In genomic region chr21:37384416-37384815, GRCh38 we compare ENCODE assay signal across 16 cellular contexts. TPM values are rescaled to one million over a fixed set of nuclear protein-coding genes. Genes with fewer than 3 reads are reported as not detected.
DNase-seq lines count a peak whose midpoint lies in the region; ATAC-seq and TF ChIP-seq lines count a peak whose summit lies in the region.
"Had no signal": no experiment of that assay in that cellular context is flagged by ENCODE, and none has a peak within 500 bp of the region (broad histone marks: within the 10 kb centered on the region; RNA-seq: fewer than 3 reads in every experiment).

No MANE protein-coding gene starts in this region.

- no peak overlapping the region for H2AFZ ChIP-seq in Loucy (ENCODE audit: low read length)

- H3K27me3 ChIP-seq in Loucy (ENCODE audit: insufficient read depth, low read length, poor library complexity, severe bottlenecking), result no peaks in the 10 kb centered on the region
- H3K27me3 ChIP-seq in naive thymus-derived CD4-positive, alpha-beta T cell (ENCODE audit: control insufficient read depth in 2 of 2, insufficient read depth in 2 of 2, low read length in 2 of 2), result no peaks in the 10 kb centered on the region

- H3K27ac ChIP-seq in naive thymus-derived CD4-positive, alpha-beta T cell (ENCODE audit: low read depth, low read length), result no peak overlapping the region

- H3K27ac Mint-ChIP-seq in activated naive CD4-positive, alpha-beta T cell treated with anti-CD3 and anti-CD28 coated beads for 36 hours, result peak overlapping the region; percentile 19
- no peak overlapping the region for H3K27ac Mint-ChIP-seq in activated naive CD4-positive, alpha-beta T cell treated with anti-CD3 and anti-CD28 coated beads, Interleukin-2, amount 50 U/mL, for 72 hours
- H3K27ac Mint-ChIP-seq in naive thymus-derived CD4-positive, alpha-beta T cell, result peak overlapping the region in 3 of 9 donors; percentile 65 to 81 (median 74)
- peak overlapping the region; percentile 7 for H3K27ac Mint-ChIP-seq in stimulated activated effector memory CD8-positive, alpha-beta T cell treated with anti-CD3 and anti-CD28 coated beads, Interleukin-12 subunit alpha, Interleukin-12 subunit beta, amount 100 ng/mL, for 72 hours

- no peaks in the 10 kb centered on the region for H3K9me2 ChIP-seq in Loucy (replicated peaks; ENCODE audit: low read depth, low read length)

- H3K4me1 ChIP-seq in Loucy (ENCODE audit: insufficient read depth, low read length, poor library complexity, severe bottlenecking), result peaks cover 69% of the 10 kb centered on the region
- peaks cover 64 to 65% of the 10 kb centered on the region in 2 donors for H3K4me1 ChIP-seq in naive thymus-derived CD4-positive, alpha-beta T cell (ENCODE audit: control insufficient read depth in 2 of 2, insufficient read depth in 2 of 2, low read length in 2 of 2)

- H3K9me3 Mint-ChIP-seq in activated naive CD4-positive, alpha-beta T cell treated with anti-CD3 and anti-CD28 coated beads for 36 hours, result peaks cover 11% of the 10 kb centered on the region
- H3K9me3 Mint-ChIP-seq in activated naive CD4-positive, alpha-beta T cell treated with anti-CD3 and anti-CD28 coated beads, Interleukin-2, amount 50 U/mL, for 72 hours, result peaks cover 0 to 9% of the 10 kb centered on the region in 2 donors
- peaks cover 0 to 12% (median 3%) of the 10 kb centered on the region in 11 donors for H3K9me3 Mint-ChIP-seq in naive thymus-derived CD4-positive, alpha-beta T cell
- H3K9me3 Mint-ChIP-seq in stimulated activated effector memory CD8-positive, alpha-beta T cell treated with anti-CD3 and anti-CD28 coated beads, Interleukin-12 subunit alpha, Interleukin-12 subunit beta, amount 100 ng/mL, for 72 hours, result peaks cover 3% of the 10 kb centered on the region

- H3K79me2 ChIP-seq in Loucy (ENCODE audit: insufficient read depth, low read length), result peaks cover 100% of the 10 kb centered on the region

- H3K27me3 Mint-ChIP-seq in activated naive CD4-positive, alpha-beta T cell treated with anti-CD3 and anti-CD28 coated beads for 36 hours (ENCODE audit: low read depth), result no peaks in the 10 kb centered on the region
- H3K27me3 Mint-ChIP-seq in naive thymus-derived CD4-positive, alpha-beta T cell, result no peaks in the 10 kb centered on the region

- no peak overlapping the region for H3K9ac ChIP-seq in Loucy (ENCODE audit: low read depth, low read length, poor library complexity, severe bottlenecking)

- no peaks in the 10 kb centered on the region for H3F3A ChIP-seq in Loucy (ENCODE audit: low read depth)

- peaks cover 99% of the 10 kb centered on the region for H4K20me1 ChIP-seq in Loucy (ENCODE audit: insufficient read depth, low read length, poor library complexity, severe bottlenecking)

- H3K4me1 Mint-ChIP-seq in activated naive CD4-positive, alpha-beta T cell treated with anti-CD3 and anti-CD28 coated beads for 36 hours (ENCODE audit: low read depth), result peaks cover 76% of the 10 kb centered on the region
- H3K4me1 Mint-ChIP-seq in naive thymus-derived CD4-positive, alpha-beta T cell, result peaks cover 67 to 97% (median 89%) of the 10 kb centered on the region in 7 donors
- peaks cover 77% of the 10 kb centered on the region for H3K4me1 Mint-ChIP-seq in stimulated activated effector memory CD8-positive, alpha-beta T cell treated with anti-CD3 and anti-CD28 coated beads, Interleukin-12 subunit alpha, Interleukin-12 subunit beta, amount 100 ng/mL, for 72 hours

- TF ChIP-seq CTCF in Loucy (conservative IDR thresholded peaks at IDR 0.05; ENCODE audit: low read length), result no peak

- H3K36me3 Mint-ChIP-seq in activated naive CD4-positive, alpha-beta T cell treated with anti-CD3 and anti-CD28 coated beads for 36 hours (ENCODE audit: low read depth), result peaks cover 17% of the 10 kb centered on the region
- peaks cover 0 to 21% of the 10 kb centered on the region in 2 donors for H3K36me3 Mint-ChIP-seq in activated naive CD4-positive, alpha-beta T cell treated with anti-CD3 and anti-CD28 coated beads, Interleukin-2, amount 50 U/mL, for 72 hours
- peaks cover 4 to 15% (median 12%) of the 10 kb centered on the region in 5 donors for H3K36me3 Mint-ChIP-seq in naive thymus-derived CD4-positive, alpha-beta T cell
- no peaks in the 10 kb centered on the region for H3K36me3 Mint-ChIP-seq in stimulated activated effector memory CD8-positive, alpha-beta T cell treated with anti-CD3 and anti-CD28 coated beads, Interleukin-12 subunit alpha, Interleukin-12 subunit beta, amount 100 ng/mL, for 72 hours

- H3K4me3 ChIP-seq in Loucy (ENCODE audit: low read length, poor library complexity, severe bottlenecking), result no peak overlapping the region
- H3K4me3 ChIP-seq in naive thymus-derived CD4-positive, alpha-beta T cell (ENCODE audit: low read length), result no peak overlapping the region

- intact Hi-C loops in activated naive CD4-positive, alpha-beta T cell treated with anti-CD3 and anti-CD28 coated beads for 36 hours (cut with micrococcal nuclease), result no loop called here
- intact Hi-C loops in naive thymus-derived CD4-positive, alpha-beta T cell (cut with micrococcal nuclease), result loop anchor here in 1 of 2 donors (1.0 to 2.0 kb wide), 2 partner anchors 8 to 16 kb away; no protein-coding TSS in a partner anchor

- H3K36me3 ChIP-seq in Loucy (ENCODE audit: insufficient read depth, low read length), result peaks cover 7% of the 10 kb centered on the region; the same call in 1 of the 2 replicates
- H3K36me3 ChIP-seq in naive thymus-derived CD4-positive, alpha-beta T cell (ENCODE audit: control insufficient read depth in 2 of 3, insufficient read depth in 3 of 3, low read length in 3 of 3), result no peaks in the 10 kb centered on the region

- ATAC-seq in activated naive CD4-positive, alpha-beta T cell treated with anti-CD3 and anti-CD28 coated beads, Interleukin-2, amount 50 U/mL, for 72 hours, result no peak
- ATAC-seq in naive thymus-derived CD4-positive, alpha-beta T cell, result no peak
- ATAC-seq in stimulated activated effector memory CD8-positive, alpha-beta T cell treated with anti-CD3 and anti-CD28 coated beads, Interleukin-12 subunit alpha, Interleukin-12 subunit beta, amount 100 ng/mL, for 72 hours, result no peak
- ATAC-seq in GM19395 (IDR thresholded peaks at IDR 0.05; ENCODE audit: unreplicated experiment) (no peak), GM18519 (IDR thresholded peaks at IDR 0.05; ENCODE audit: low FRiP score, unreplicated experiment) (no peak)
- ATAC-seq: HepG2, Panc1, Right ventricle myocardium inferior had no signal

- H3K9me3 ChIP-seq in Loucy (ENCODE audit: insufficient read depth, low read depth, low read length), result no peaks in the 10 kb centered on the region; the same call in 1 of the 2 replicates
- H3K9me3 ChIP-seq in naive thymus-derived CD4-positive, alpha-beta T cell (ENCODE audit: control insufficient read depth in 2 of 3, low read length in 3 of 3), result no peaks in the 10 kb centered on the region

- POLR2A ChIA-PET in naive thymus-derived CD4-positive, alpha-beta T cell (lab: Charles Lee), result interaction anchor here (1.9 to 4.2 kb wide), 2 partner anchors 10 to 15 kb away, joined by 7 to 16 read pairs; no protein-coding TSS in a partner anchor

- DNase-seq in activated naive CD4-positive, alpha-beta T cell treated with anti-CD3 and anti-CD28 coated beads for 36 hours, result no peak
- DNase-seq in activated naive CD4-positive, alpha-beta T cell treated with anti-CD3 and anti-CD28 coated beads, Interleukin-2, amount 50 U/mL, for 72 hours (ENCODE audit: low spot score in 2 of 2), result no peak
- no peak for DNase-seq in naive thymus-derived CD4-positive, alpha-beta T cell
- no peak for DNase-seq in stimulated activated effector memory CD8-positive, alpha-beta T cell treated with anti-CD3 and anti-CD28 coated beads, Interleukin-12 subunit alpha, Interleukin-12 subunit beta, amount 100 ng/mL, for 72 hours (ENCODE audit: low spot score in 2 of 2)
- DNase-seq in GF-D8 (lab: John Stamatoyannopoulos, UW), result no peak
- DNase-seq: DMS79 treated with DMSO at 0.1 percent for 48 hours, NCI-H1105 treated with DMSO at 0.1 percent for 48 hours, NCI-H187, NCI-H446 treated with DMSO at 0.1 percent for 48 hours, NCI-H774 had no signal

- H3K4me3 Mint-ChIP-seq in activated naive CD4-positive, alpha-beta T cell treated with anti-CD3 and anti-CD28 coated beads for 36 hours, result no peak overlapping the region
- H3K4me3 Mint-ChIP-seq in naive thymus-derived CD4-positive, alpha-beta T cell, result peak overlapping the region in 8 of 10 donors; percentile 19 to 76 (median 52)
- no peak overlapping the region for H3K4me3 Mint-ChIP-seq in stimulated activated effector memory CD8-positive, alpha-beta T cell treated with anti-CD3 and anti-CD28 coated beads, Interleukin-12 subunit alpha, Interleukin-12 subunit beta, amount 100 ng/mL, for 72 hours

- H3K4me2 ChIP-seq in Loucy (ENCODE audit: low read depth, low read length, poor library complexity, severe bottlenecking), result peak overlapping the region; percentile 25

- CTCF ChIA-PET in activated naive CD4-positive, alpha-beta T cell treated with anti-CD3 and anti-CD28 coated beads for 36 hours (lab: Charles Lee), result no interaction called here
- CTCF ChIA-PET in naive thymus-derived CD4-positive, alpha-beta T cell (lab: Charles Lee), result interaction anchor here (0.6 kb wide), 1 partner anchor 78 kb away, joined by 3 read pairs; no protein-coding TSS in a partner anchor

RNA-seq across cellular contexts. Expression of gene DYRK1A, which starts 17.8 kb away (rescaled TPM):
- 10 to 100 TPM; 49.8 to 51.4 TPM for total RNA-seq in activated naive CD4-positive, alpha-beta T cell treated with anti-CD3 and anti-CD28 coated beads for 36 hours
- 10 to 100 TPM; 65.5 to 87.9 TPM for total RNA-seq in activated naive CD4-positive, alpha-beta T cell treated with anti-CD3 and anti-CD28 coated beads, Interleukin-2, amount 50 U/mL, for 72 hours
- total RNA-seq in naive thymus-derived CD4-positive, alpha-beta T cell, result 100 to 1,000 TPM in 4 of 5 experiments, 10 to 100 TPM in 1; 86.0 to 142 (median 125) TPM
- polyA plus RNA-seq in naive thymus-derived CD4-positive, alpha-beta T cell, result 1 to 10 TPM; 3.3 to 7.6 TPM

Comparison
In these comparisons a context has a peak if more than half of its experiments do, and no peak if none do; other contexts are left out.
1. H3K27ac Mint-ChIP-seq: peak in activated naive CD4-positive, alpha-beta T cell treated with anti-CD3 and anti-CD28 coated beads for 36 hours (single experiment) and stimulated activated effector memory CD8-positive, alpha-beta T cell treated with anti-CD3 and anti-CD28 coated beads, Interleukin-12 subunit alpha, Interleukin-12 subunit beta, amount 100 ng/mL, for 72 hours (single experiment); none in activated naive CD4-positive, alpha-beta T cell treated with anti-CD3 and anti-CD28 coated beads, Interleukin-2, amount 50 U/mL, for 72 hours (0 of 2).
2. H3K4me3 Mint-ChIP-seq: peak in naive thymus-derived CD4-positive, alpha-beta T cell (8 of 10); none in activated naive CD4-positive, alpha-beta T cell treated with anti-CD3 and anti-CD28 coated beads for 36 hours (single experiment) and stimulated activated effector memory CD8-positive, alpha-beta T cell treated with anti-CD3 and anti-CD28 coated beads, Interleukin-12 subunit alpha, Interleukin-12 subunit beta, amount 100 ng/mL, for 72 hours (single experiment).